1 cellular context compared by ENCODE assay signal in the genomic region with DNA sequence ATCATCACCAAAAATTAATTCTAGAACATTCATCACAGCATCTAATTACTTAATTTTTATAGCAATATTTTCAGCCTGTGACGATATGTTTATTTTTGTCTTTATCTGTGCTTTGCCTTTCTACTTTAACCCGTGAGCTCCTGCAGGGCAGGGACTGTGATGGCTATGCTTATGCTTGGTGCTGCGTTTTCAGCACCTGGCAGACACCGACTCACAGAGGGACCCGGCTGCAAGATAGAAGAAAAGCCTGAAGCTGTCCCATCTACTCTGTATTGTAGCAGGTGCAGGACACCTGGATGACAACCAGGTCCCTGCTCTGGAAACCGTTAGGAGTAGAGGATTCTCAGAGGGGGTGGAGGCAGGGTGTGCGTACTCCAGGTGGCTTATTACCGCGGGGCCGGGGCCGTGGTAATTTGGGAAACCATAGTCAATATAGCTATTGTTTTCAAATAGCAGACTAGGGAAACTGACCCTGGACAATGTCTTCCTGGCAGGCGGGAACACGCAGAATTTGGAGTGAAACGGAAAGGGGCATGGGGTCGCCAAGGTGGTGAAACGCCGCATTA.
TF ChIP-seq lines count a peak whose summit lies in the region.

No MANE protein-coding gene starts in this region.

TF ChIP-seq in GM23338, 12 proteins besides CTCF, POLR2A, EP300 and RAD21 (continued from another document):
- peak; percentile 44 for TF ChIP-seq EZH2 (IDR thresholded peaks at IDR 0.05; ENCODE audit: low read depth, unreplicated experiment)
